In the genomic region with DNA sequence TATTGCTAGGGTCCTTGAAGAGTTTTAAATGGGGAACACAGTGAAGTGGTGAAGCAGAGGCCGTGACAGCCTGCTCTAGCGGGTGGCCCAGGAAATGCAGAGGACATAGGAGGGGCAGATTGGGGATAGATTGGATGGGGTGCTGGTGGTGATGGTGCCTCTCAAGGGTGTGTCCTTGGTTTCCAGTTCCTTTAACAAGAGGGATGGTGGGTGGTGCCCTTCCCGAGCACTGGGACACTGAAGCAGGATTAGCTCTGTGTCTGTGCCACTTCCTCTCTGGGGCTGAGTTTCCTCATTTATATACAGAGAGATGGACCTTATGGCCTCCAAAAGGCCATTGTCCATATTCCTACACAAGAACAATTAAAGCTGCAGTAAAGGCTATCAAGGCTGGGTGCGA, we compare ENCODE assay signal across 24 cellular contexts.
DNase-seq lines count a peak whose midpoint lies in the region; TF ChIP-seq lines count a peak whose summit lies in the region.
"Had no signal": no experiment of that assay in that cellular context is flagged by ENCODE, and none has a peak within 500 bp of the region (broad histone marks: within the 10 kb centered on the region; RNA-seq: fewer than 3 reads in every experiment).

No MANE protein-coding gene starts in this region.

- H3K4me1 Mint-ChIP-seq in CD14-positive monocyte (peaks cover 39% of the 10 kb centered on the region), neural progenitor cell (peaks cover 12% of the 10 kb centered on the region)
- no peaks in the 10 kb centered on the region for H3K4me1 Mint-ChIP-seq in activated CD4-positive, alpha-beta memory T cell treated with anti-CD3 and anti-CD28 coated beads for 36 hours (ENCODE audit: low read depth)

- intact Hi-C loops in CD14-positive monocyte (cut with micrococcal nuclease) = loop anchor here in 1 of 2 donors (10.0 kb wide), 1 partner anchor 149 kb away; no protein-coding TSS in a partner anchor
- intact Hi-C loops in activated CD4-positive, alpha-beta memory T cell treated with anti-CD3 and anti-CD28 coated beads for 36 hours (cut with micrococcal nuclease) = no loop called here

- no peaks in the 10 kb centered on the region for H4K20me1 ChIP-seq in neural progenitor cell (ENCODE audit: low read depth)
- H4K20me1 ChIP-seq: BLaER1 treated with 17β-estradiol and CSF1 and Interleukin-3, amounts not matched to agents 10 nM and 100 nM had no signal

- H3K36me3 Mint-ChIP-seq in CD14-positive monocyte (no peaks in the 10 kb centered on the region), neural progenitor cell (no peaks in the 10 kb centered on the region)
- H3K36me3 Mint-ChIP-seq in activated CD4-positive, alpha-beta memory T cell treated with anti-CD3 and anti-CD28 coated beads for 36 hours = no peaks in the 10 kb centered on the region
- H3K36me3 Mint-ChIP-seq: CD8-positive, alpha-beta T cell had no signal

- DNase-seq in CD14-positive monocyte (ENCODE audit: low spot score) = no peak
- DNase-seq in MV-4-11 (lab: John Stamatoyannopoulos, UW) = peak; percentile 74
- DNase-seq in coronary artery (ENCODE audit: low spot score) = peak; percentile 53
- no peak for DNase-seq in neural progenitor cell (ENCODE audit: low spot score)
- DNase-seq in activated CD4-positive, alpha-beta memory T cell treated with anti-CD3 and anti-CD28 coated beads for 36 hours = no peak
- DNase-seq in NCI-H1105 (lab: John Stamatoyannopoulos, UW) = no peak
- DNase-seq in mucosa of gallbladder (ENCODE audit: low spot score) = no peak
- DNase-seq: AML-193; Caco-2; CD8-positive, alpha-beta T cell; GM23248; H7; Kasumi-1; NCI-H1105 treated with DMSO at 0.1 percent for 48 hours; NCI-H146; NCI-H1930; NCI-H2107; NCI-H524; NCI-H774; RPMI8226; SHP77 treated with DMSO at 0.1 percent for 48 hours had no signal

- POLR2A ChIA-PET in activated CD4-positive, alpha-beta memory T cell treated with anti-CD3 and anti-CD28 coated beads for 36 hours (lab: Charles Lee) = no interaction called here

- H3K9ac ChIP-seq in neural progenitor cell = no peak overlapping the region
- H3K9ac ChIP-seq: BLaER1 treated with 17β-estradiol and CSF1 and Interleukin-3, amounts not matched to agents 10 nM and 100 nM; GM23248 had no signal

- H3K4me2 ChIP-seq in neural progenitor cell = no peak overlapping the region
- H3K4me2 ChIP-seq: A549 had no signal

- no peak for TF ChIP-seq CTCF in CD14-positive monocyte (IDR thresholded peaks at IDR 0.05)
- no peak for TF ChIP-seq CTCF in coronary artery (IDR thresholded peaks at IDR 0.05)
- no peak for TF ChIP-seq CTCF in neural progenitor cell (IDR thresholded peaks at IDR 0.05)

- H3F3A ChIP-seq in neural progenitor cell (ENCODE audit: low read depth) = no peaks in the 10 kb centered on the region

- H3K4me1 ChIP-seq in neural progenitor cell = no peaks in the 10 kb centered on the region
- H3K4me1 ChIP-seq: A549, Caco-2 had no signal

- H3K27ac ChIP-seq in coronary artery (no peak overlapping the region), neural progenitor cell (no peak overlapping the region)
- H3K27ac ChIP-seq: A549; BLaER1 treated with 17β-estradiol and CSF1 and Interleukin-3, amounts not matched to agents 10 nM and 100 nM; GM23248 had no signal

- H3K79me2 ChIP-seq in neural progenitor cell (ENCODE audit: low read depth) = no peaks in the 10 kb centered on the region

- no peak overlapping the region for H3K4me3 ChIP-seq in coronary artery
- H3K4me3 ChIP-seq in neural progenitor cell = no peak overlapping the region
- H3K4me3 ChIP-seq: A549; BLaER1 treated with 17β-estradiol and CSF1 and Interleukin-3, amounts not matched to agents 10 nM and 100 nM; GM23248; K562 had no signal

- CTCF ChIA-PET in activated CD4-positive, alpha-beta memory T cell treated with anti-CD3 and anti-CD28 coated beads for 36 hours (lab: Charles Lee) = no interaction called here

- no peaks in the 10 kb centered on the region for H3K27me3 ChIP-seq in neural progenitor cell
- H3K27me3 ChIP-seq: BLaER1 treated with 17β-estradiol and CSF1 and Interleukin-3, amounts not matched to agents 10 nM and 100 nM had no signal

- no peak overlapping the region for H2AFZ ChIP-seq in neural progenitor cell (replicated peaks)
- H2AFZ ChIP-seq: GM23248 had no signal

- H3K9me3 Mint-ChIP-seq in CD14-positive monocyte = peaks cover 0 to 2% (median 0%) of the 10 kb centered on the region in 7 donors
- no peaks in the 10 kb centered on the region for H3K9me3 Mint-ChIP-seq in neural progenitor cell
- H3K9me3 Mint-ChIP-seq in activated CD4-positive, alpha-beta memory T cell treated with anti-CD3 and anti-CD28 coated beads for 36 hours = no peaks in the 10 kb centered on the region
- H3K9me3 Mint-ChIP-seq: CD8-positive, alpha-beta T cell had no signal

- peaks cover 0 to 3% (median 1%) of the 10 kb centered on the region in 3 donors for H3K27me3 Mint-ChIP-seq in CD14-positive monocyte (ENCODE audit: low read depth in 3 of 3)
- peaks cover 11% of the 10 kb centered on the region for H3K27me3 Mint-ChIP-seq in neural progenitor cell (ENCODE audit: insufficient read depth, low read depth)
- peaks cover 19% of the 10 kb centered on the region for H3K27me3 Mint-ChIP-seq in activated CD4-positive, alpha-beta memory T cell treated with anti-CD3 and anti-CD28 coated beads for 36 hours

- H3K36me3 ChIP-seq in neural progenitor cell = no peaks in the 10 kb centered on the region

- H3K4me3 Mint-ChIP-seq in CD14-positive monocyte (peak overlapping the region in 1 of 2 donors; percentile 9), neural progenitor cell (peak overlapping the region; percentile 54)
- no peak overlapping the region for H3K4me3 Mint-ChIP-seq in activated CD4-positive, alpha-beta memory T cell treated with anti-CD3 and anti-CD28 coated beads for 36 hours
- H3K4me3 Mint-ChIP-seq: CD8-positive, alpha-beta T cell had no signal

- no peaks in the 10 kb centered on the region for H3K9me3 ChIP-seq in neural progenitor cell (ENCODE audit: low read depth)
- H3K9me3 ChIP-seq: A549, Caco-2 had no signal

- peak overlapping the region; percentile 15 to 79 (median 56) for H3K27ac Mint-ChIP-seq in CD14-positive monocyte
- H3K27ac Mint-ChIP-seq in neural progenitor cell = no peak overlapping the region
- no peak overlapping the region for H3K27ac Mint-ChIP-seq in activated CD4-positive, alpha-beta memory T cell treated with anti-CD3 and anti-CD28 coated beads for 36 hours
- H3K27ac Mint-ChIP-seq: CD8-positive, alpha-beta T cell had no signal

Comparison
In these comparisons a context has a peak if more than half of its experiments do, and no peak if none do; other contexts are left out.
1. DNase-seq: peak in MV-4-11 (single experiment) and coronary artery (single experiment); none in CD14-positive monocyte (single experiment), neural progenitor cell (single experiment), activated CD4-positive, alpha-beta memory T cell treated with anti-CD3 and anti-CD28 coated beads for 36 hours (single experiment), NCI-H1105 (single experiment) and mucosa of gallbladder (single experiment).
2. H3K27ac Mint-ChIP-seq: peak in CD14-positive monocyte (7 of 7); none in neural progenitor cell (single experiment) and activated CD4-positive, alpha-beta memory T cell treated with anti-CD3 and anti-CD28 coated beads for 36 hours (single experiment).